In the genomic region with DNA sequence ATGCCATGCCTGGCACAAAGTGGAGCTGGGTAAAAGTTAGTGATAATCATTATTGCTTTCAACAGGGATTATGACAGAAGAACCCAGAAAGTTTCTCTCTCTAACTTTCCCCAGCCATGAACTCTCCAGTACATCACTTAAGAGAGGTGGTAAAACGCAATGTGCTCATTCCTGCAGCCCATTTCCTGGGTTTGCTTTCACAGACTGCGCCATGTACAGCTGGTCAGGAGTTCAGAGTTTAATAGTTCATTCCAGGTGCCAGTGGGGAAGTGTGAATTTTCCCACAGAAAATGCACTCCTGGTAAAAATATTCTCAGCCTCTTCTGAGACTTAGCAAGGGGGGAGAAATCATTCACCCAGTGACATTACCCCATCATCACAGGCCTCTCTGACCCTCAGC, we compare ENCODE assay signal across 3 cellular contexts.
TF ChIP-seq lines count a peak whose summit lies in the region.

No MANE protein-coding gene starts in this region.

TF ChIP-seq in SK-N-SH, 30 proteins besides CTCF, POLR2A, EP300 and RAD21 (continued from another document):
- TF ChIP-seq USF2 (IDR thresholded peaks at IDR 0.05; ENCODE audit: borderline replicate concordance, low read depth, low read length) = no peak
- TF ChIP-seq, protein P1, sequence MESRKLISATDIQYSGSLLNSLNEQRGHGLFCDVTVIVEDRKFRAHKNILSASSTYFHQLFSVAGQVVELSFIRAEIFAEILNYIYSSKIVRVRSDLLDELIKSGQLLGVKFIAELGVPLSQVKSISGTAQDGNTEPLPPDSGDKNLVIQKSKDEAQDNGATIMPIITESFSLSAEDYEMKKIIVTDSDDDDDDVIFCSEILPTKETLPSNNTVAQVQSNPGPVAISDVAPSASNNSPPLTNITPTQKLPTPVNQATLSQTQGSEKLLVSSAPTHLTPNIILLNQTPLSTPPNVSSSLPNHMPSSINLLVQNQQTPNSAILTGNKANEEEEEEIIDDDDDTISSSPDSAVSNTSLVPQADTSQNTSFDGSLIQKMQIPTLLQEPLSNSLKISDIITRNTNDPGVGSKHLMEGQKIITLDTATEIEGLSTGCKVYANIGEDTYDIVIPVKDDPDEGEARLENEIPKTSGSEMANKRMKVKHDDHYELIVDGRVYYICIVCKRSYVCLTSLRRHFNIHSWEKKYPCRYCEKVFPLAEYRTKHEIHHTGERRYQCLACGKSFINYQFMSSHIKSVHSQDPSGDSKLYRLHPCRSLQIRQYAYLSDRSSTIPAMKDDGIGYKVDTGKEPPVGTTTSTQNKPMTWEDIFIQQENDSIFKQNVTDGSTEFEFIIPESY (IDR thresholded peaks at IDR 0.05; ENCODE audit: borderline replicate concordance, low read depth) = no peak

TF ChIP-seq in SK-N-SH treated with all-trans-retinoic acid at 6 μM for 48 hours, 23 proteins besides CTCF, POLR2A, EP300 and RAD21 (continued from another document):
- TF ChIP-seq ZFP30 (CRISPR knock-in tag; IDR thresholded peaks at IDR 0.05) (no peak), ZFP3 (CRISPR knock-in tag; IDR thresholded peaks at IDR 0.05) (no peak), SNAI2 (CRISPR knock-in tag; IDR thresholded peaks at IDR 0.05) (no peak), TCF4 (CRISPR knock-in tag; IDR thresholded peaks at IDR 0.05; ENCODE audit: borderline replicate concordance) (no peak), OSR1 (CRISPR knock-in tag; IDR thresholded peaks at IDR 0.05) (no peak), ARNTL (CRISPR knock-in tag; IDR thresholded peaks at IDR 0.05; ENCODE audit: borderline replicate concordance, low read depth) (no peak), POU6F1 (CRISPR knock-in tag; IDR thresholded peaks at IDR 0.05; ENCODE audit: borderline replicate concordance, low read depth) (no peak), ZNF70 (CRISPR knock-in tag; IDR thresholded peaks at IDR 0.05) (no peak)

TF ChIP-seq in IMR-90, 13 proteins besides CTCF, POLR2A, EP300 and RAD21 (continued from another document):
- TF ChIP-seq MAZ (IDR thresholded peaks at IDR 0.05; ENCODE audit: borderline replicate concordance, low read depth, low read length) (no peak), CEBPB (IDR thresholded peaks at IDR 0.05; ENCODE audit: low read depth, low read length) (no peak), NFE2L2 (IDR thresholded peaks at IDR 0.05; ENCODE audit: low read depth, low read length) (no peak), SMC3 (IDR thresholded peaks at IDR 0.05; ENCODE audit: low read depth, low read length) (no peak), USF2 (IDR thresholded peaks at IDR 0.05; ENCODE audit: low read depth, low read length) (no peak), MAFK (IDR thresholded peaks at IDR 0.05; ENCODE audit: low read depth, low read length) (no peak), RCOR1 (IDR thresholded peaks at IDR 0.05; ENCODE audit: insufficient replicate concordance, low read length) (no peak), FOS (IDR thresholded peaks at IDR 0.05; ENCODE audit: low read depth, low read length) (no peak), MXI1 (IDR thresholded peaks at IDR 0.05; ENCODE audit: borderline replicate concordance, low read depth, low read length) (no peak)
- TF ChIP-seq, protein P2, sequence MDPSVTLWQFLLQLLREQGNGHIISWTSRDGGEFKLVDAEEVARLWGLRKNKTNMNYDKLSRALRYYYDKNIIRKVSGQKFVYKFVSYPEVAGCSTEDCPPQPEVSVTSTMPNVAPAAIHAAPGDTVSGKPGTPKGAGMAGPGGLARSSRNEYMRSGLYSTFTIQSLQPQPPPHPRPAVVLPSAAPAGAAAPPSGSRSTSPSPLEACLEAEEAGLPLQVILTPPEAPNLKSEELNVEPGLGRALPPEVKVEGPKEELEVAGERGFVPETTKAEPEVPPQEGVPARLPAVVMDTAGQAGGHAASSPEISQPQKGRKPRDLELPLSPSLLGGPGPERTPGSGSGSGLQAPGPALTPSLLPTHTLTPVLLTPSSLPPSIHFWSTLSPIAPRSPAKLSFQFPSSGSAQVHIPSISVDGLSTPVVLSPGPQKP (IDR thresholded peaks at IDR 0.05; ENCODE audit: borderline replicate concordance, low read depth, low read length) = no peak
